30 cellular contexts compared by ENCODE assay signal in genomic region chr1:33150522-33150921, GRCh38. TPM values are rescaled to one million over a fixed set of nuclear protein-coding genes. Genes with fewer than 3 reads are reported as not detected.
DNase-seq lines count a peak whose midpoint lies in the region; TF ChIP-seq lines count a peak whose summit lies in the region.
"Had no signal": no experiment of that assay in that cellular context is flagged by ENCODE, and none has a peak within 500 bp of the region (broad histone marks: within the 10 kb centered on the region; RNA-seq: fewer than 3 reads in every experiment).

No MANE protein-coding gene starts in this region.

- H3K4me1 Mint-ChIP-seq in endodermal cell: peaks cover 8% of the 10 kb centered on the region
- H3K4me1 Mint-ChIP-seq: CD14-positive monocyte had no signal

- H3K27ac ChIP-seq in C4-2B (peak overlapping the region; percentile 93), PC-9 (peak overlapping the region; percentile 61), endodermal cell (ENCODE audit: low read depth, low read length) (no peak overlapping the region), osteoblast (ENCODE audit: low read depth, low read length) (no peak overlapping the region)
- H3K27ac ChIP-seq: KMS-11, ovary, right lobe of liver had no signal

- peak overlapping the region; percentile 58 for H3K4me2 ChIP-seq in PC-9
- no peak overlapping the region for H3K4me2 ChIP-seq in osteoblast (ENCODE audit: insufficient read depth, low read length)
- H3K4me2 ChIP-seq: KMS-11 had no signal

- no peaks in the 10 kb centered on the region for H3K27me3 Mint-ChIP-seq in endodermal cell (ENCODE audit: insufficient read depth)
- H3K27me3 Mint-ChIP-seq: activated CD4-positive, alpha-beta T cell treated with anti-CD3 and anti-CD28 coated beads, Interleukin-2, amount 10 ng/mL, durations not matched to agents 24 days and 14 days; T-helper 17 cell had no signal

- TF ChIP-seq CTCF in C4-2B (conservative IDR thresholded peaks at IDR 0.05) (no peak), PC-9 (conservative IDR thresholded peaks at IDR 0.05) (no peak), endodermal cell (conservative IDR thresholded peaks at IDR 0.05) (no peak), osteoblast (IDR thresholded peaks at IDR 0.05; ENCODE audit: extremely low read depth, low read depth, low read length) (no peak), lower leg skin (IDR thresholded peaks at IDR 0.05) (no peak)

- H3K4me3 Mint-ChIP-seq in endodermal cell: no peak overlapping the region
- H3K4me3 Mint-ChIP-seq: activated CD4-positive, alpha-beta T cell treated with anti-CD3 and anti-CD28 coated beads, Interleukin-2, amount 10 ng/mL, durations not matched to agents 24 days and 14 days; CD14-positive monocyte; T-helper 17 cell had no signal

- CTCF ChIA-PET in PC-9 (lab: Charles Lee): interaction anchor here (1.0 to 1.3 kb wide), 2 partner anchors 31 to 51 kb away, joined by 3 to 4 read pairs; partner anchors contain the start of gene TRIM62

- H3K36me3 ChIP-seq in PC-9 (ENCODE audit: low read depth) (no peaks in the 10 kb centered on the region), endodermal cell (ENCODE audit: control insufficient read depth, insufficient read depth, low read length) (no peaks in the 10 kb centered on the region), osteoblast (ENCODE audit: insufficient read depth, low read length) (peaks cover 22% of the 10 kb centered on the region)
- H3K36me3 ChIP-seq: ovary, right lobe of liver had no signal

- H4K20me1 ChIP-seq in PC-9 (ENCODE audit: insufficient read depth): no peaks in the 10 kb centered on the region
- H4K20me1 ChIP-seq in osteoblast (ENCODE audit: insufficient read depth, low read length): no peaks in the 10 kb centered on the region

- intact Hi-C loops in PC-9 (cut with micrococcal nuclease; ENCODE audit: unreplicated experiment) (no loop called here), lower leg skin (cut with DNase I; ENCODE audit: low total_unique reads) (no loop called here)

- no peaks in the 10 kb centered on the region for H3K9me2 ChIP-seq in PC-9 (ENCODE audit: insufficient read depth)

- no peaks in the 10 kb centered on the region for H3K9me3 ChIP-seq in PC-9 (ENCODE audit: insufficient read depth, low read depth)
- H3K9me3 ChIP-seq in endodermal cell (ENCODE audit: control insufficient read depth, low read length): no peaks in the 10 kb centered on the region
- no peaks in the 10 kb centered on the region for H3K9me3 ChIP-seq in osteoblast (ENCODE audit: low read depth, low read length)
- H3K9me3 ChIP-seq: ovary, right lobe of liver had no signal

- 71 to 88% methylated on average over 2 to 4 of the region's 4 CpGs for WGBS in endodermal cell (ENCODE audit: insufficient coverage in 1 of 2, insufficient read length in 1 of 2), 2 experiments
- 82 to 92% methylated on average over 4 of the region's 4 CpGs for WGBS in lower leg skin, 2 donors

- H3K79me2 ChIP-seq in PC-9 (ENCODE audit: low read depth) (no peaks in the 10 kb centered on the region), osteoblast (ENCODE audit: insufficient read depth, low read length) (no peaks in the 10 kb centered on the region)

- POLR2A ChIA-PET in PC-9 (lab: Charles Lee; ENCODE audit: unreplicated experiment): no interaction called here

- H2AFZ ChIP-seq in PC-9: no peak overlapping the region
- no peak overlapping the region for H2AFZ ChIP-seq in osteoblast (ENCODE audit: low read length)

- H3K4me3 ChIP-seq in PC-9 (no peak overlapping the region), endodermal cell (ENCODE audit: low read length) (no peak overlapping the region), osteoblast (ENCODE audit: insufficient read depth, low read length) (no peak overlapping the region), lower leg skin (ENCODE audit: low read depth, poor library complexity, severe bottlenecking) (no peak overlapping the region)
- H3K4me3 ChIP-seq: lung, ovary, right lobe of liver had no signal

- no peak for TF ChIP-seq POLR2A in lower leg skin (IDR thresholded peaks at IDR 0.05)

- DNase-seq in PC-9 (no peak), endodermal cell (peak; percentile 38), osteoblast (ENCODE audit: insufficient read length, low spot score, missing footprints) (peak; percentile 39), KG1 (lab: John Stamatoyannopoulos, UW) (no peak), NCI-H446 (lab: John Stamatoyannopoulos, UW) (no peak), lower leg skin (ENCODE audit: low spot score in 2 of 2) (no peak), COLO829 (ENCODE audit: low spot score) (no peak)
- DNase-seq: ACHN; activated CD4-positive, alpha-beta T cell treated with anti-CD3 and anti-CD28 coated beads, Interleukin-2, amount 10 ng/mL, durations not matched to agents 24 days and 14 days; amniotic stem cell; central memory CD4-positive, alpha-beta T cell; erythroblast; foreskin melanocyte; GDM1; HCEC 1CT; hippocampal formation; islet precursor cell; MV-4-11; NCI-H1694; NCI-H2171; NCI-H526; ovary; right lobe of liver; RPMI8226; T-helper 17 cell had no signal

- no peak overlapping the region for H3K9ac ChIP-seq in endodermal cell (ENCODE audit: extremely low read depth, low read length, poor library complexity, severe bottlenecking)
- H3K9ac ChIP-seq: KMS-11 had no signal

- no peaks in the 10 kb centered on the region for H3K27me3 ChIP-seq in PC-9 (ENCODE audit: insufficient read depth, low read depth)
- H3K27me3 ChIP-seq in endodermal cell (ENCODE audit: control insufficient read depth, insufficient read depth, low read length, poor library complexity, severe bottlenecking): no peaks in the 10 kb centered on the region
- H3K27me3 ChIP-seq in osteoblast (ENCODE audit: insufficient read depth, low read length): no peaks in the 10 kb centered on the region
- H3K27me3 ChIP-seq: ovary, right lobe of liver had no signal

- H3K9me3 Mint-ChIP-seq in endodermal cell: no peaks in the 10 kb centered on the region
- H3K9me3 Mint-ChIP-seq: activated CD4-positive, alpha-beta T cell treated with anti-CD3 and anti-CD28 coated beads, Interleukin-2, amount 10 ng/mL, durations not matched to agents 24 days and 14 days; activated T-helper 2 cell treated with anti-CD3 and anti-CD28 coated beads, Interferon-gamma antibody, Interleukin-2, Interleukin-4, amounts not matched to agents 10 μg/mL and 5 μg/mL and 100 μg/mL, durations not matched to agents 14 hours and 24 hours and 36 hours; CD14-positive monocyte had no signal

- peaks cover 51% of the 10 kb centered on the region for H3K4me1 ChIP-seq in PC-9 (replicated peaks; ENCODE audit: insufficient read depth)
- H3K4me1 ChIP-seq in endodermal cell (ENCODE audit: control insufficient read depth, insufficient read depth, low read length): peaks cover 4% of the 10 kb centered on the region
- peaks cover 12% of the 10 kb centered on the region for H3K4me1 ChIP-seq in osteoblast (ENCODE audit: insufficient read depth, low read length)
- H3K4me1 ChIP-seq: right lobe of liver had no signal

- peaks cover 9% of the 10 kb centered on the region for H3K36me3 Mint-ChIP-seq in endodermal cell (ENCODE audit: low read depth)

- no peak overlapping the region for H3K27ac Mint-ChIP-seq in endodermal cell
- H3K27ac Mint-ChIP-seq: activated CD4-positive, alpha-beta T cell treated with anti-CD3 and anti-CD28 coated beads, Interleukin-2, amount 10 ng/mL, durations not matched to agents 24 days and 14 days; activated T-helper 2 cell treated with anti-CD3 and anti-CD28 coated beads, Interferon-gamma antibody, Interleukin-2, Interleukin-4, amounts not matched to agents 10 μg/mL and 5 μg/mL and 100 μg/mL, durations not matched to agents 14 hours and 24 hours and 36 hours had no signal

- peaks cover 23% of the 10 kb centered on the region for H3F3A ChIP-seq in PC-9 (ENCODE audit: insufficient read depth, low read depth)

- no TSS peak for BruUV-seq in PC-9 (replicated peaks; lab: Mats Ljungman, UMichigan)

RNA-seq across cellular contexts. Expression of gene TRIM62, which starts 31.3 kb away (rescaled TPM):
- total RNA-seq in PC-9 (2021) (9.9 and 14.3 TPM in 2 replicates), endodermal cell (1 to 10 TPM; 5.1 to 6.0 TPM), osteoblast (9.4 and 12.3 TPM in 2 replicates), lower leg skin (10 to 100 TPM; 25.8 to 32.0 (median 29.9) TPM)
- 9.4 TPM for polyA plus RNA-seq in endodermal cell (2013, experiment 1 of 2)
- 8.0 TPM for polyA plus RNA-seq in endodermal cell (2013, experiment 2 of 2)

Comparison
In these comparisons a context has a peak if more than half of its experiments do, and no peak if none do; other contexts are left out.
1. H3K27ac ChIP-seq: peak in C4-2B (single experiment) and PC-9 (single experiment); none in endodermal cell (single experiment) and osteoblast (single experiment).
2. DNase-seq: peak in endodermal cell (single experiment) and osteoblast (single experiment); none in PC-9 (0 of 2), KG1 (single experiment), NCI-H446 (0 of 2), lower leg skin (0 of 2) and COLO829 (single experiment).